In the genomic region with DNA sequence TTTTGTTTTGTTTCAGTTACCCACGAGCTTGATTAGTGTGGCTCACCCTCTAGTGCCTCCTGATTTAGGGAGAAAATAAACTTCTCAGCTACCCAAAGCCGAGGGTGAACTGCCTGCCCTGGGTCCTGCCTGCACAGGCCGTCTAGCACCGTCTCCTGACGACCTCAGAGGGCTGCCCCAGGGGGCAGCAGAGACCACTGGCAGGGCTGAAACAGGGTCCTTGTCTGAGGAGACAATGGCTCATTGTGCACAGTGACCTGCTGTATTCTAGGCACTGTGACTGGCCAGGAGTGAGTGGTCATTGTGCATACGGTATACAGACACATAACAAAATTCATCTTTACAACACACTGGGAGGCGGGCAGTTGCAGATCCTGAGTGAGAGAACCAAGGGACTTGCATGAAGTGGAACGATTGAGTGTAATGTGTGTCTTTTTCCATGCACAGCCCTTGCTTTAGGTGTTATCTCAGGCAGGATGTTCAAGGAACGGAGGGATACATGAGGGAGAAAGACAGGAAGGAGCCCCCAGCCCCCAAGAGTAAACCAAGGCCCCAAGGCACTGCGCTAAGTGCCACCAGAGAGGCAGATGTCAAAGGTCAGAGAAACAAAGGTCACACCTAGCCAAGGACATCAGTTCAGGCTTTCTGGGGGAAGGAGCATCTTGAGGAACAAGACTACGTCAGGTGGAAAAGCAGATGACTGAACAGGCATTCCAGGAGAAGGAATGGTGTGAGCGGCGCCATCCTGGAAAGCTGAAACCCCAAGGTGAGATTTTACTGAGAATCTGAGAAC, we compare ENCODE assay signal across 11 cellular contexts.
A peak's percentile ranks its signal among the peaks of the same experiment; 100 is the strongest.
DNase-seq lines count a peak whose midpoint lies in the region; ATAC-seq and TF ChIP-seq lines count a peak whose summit lies in the region.
"Had no signal": no experiment of that assay in that cellular context is flagged by ENCODE, and none has a peak within 500 bp of the region (broad histone marks: within the 10 kb centered on the region; RNA-seq: fewer than 3 reads in every experiment).

No MANE protein-coding gene starts in this region.

- no peaks in the 10 kb centered on the region for H4K20me1 ChIP-seq in OCI-LY1 (ENCODE audit: insufficient read depth, low read length)

- peaks cover 0 to 2% of the 10 kb centered on the region in 2 donors for H3K27me3 Mint-ChIP-seq in CD4-positive, alpha-beta memory T cell

- peaks cover 5% of the 10 kb centered on the region for H3K79me1 ChIP-seq in trophoblast cell (ENCODE audit: low read length)

- H3K27ac Mint-ChIP-seq in CD4-positive, alpha-beta memory T cell = peak overlapping the region in 3 of 7 donors; percentile 25 to 86 (median 68)
- H3K27ac Mint-ChIP-seq: T-helper 1 cell treated with Interleukin-12 subunit alpha and Interleukin-12 subunit beta and Interleukin-4 antibody, amounts not matched to agents 30 μg/mL and 1 μg/mL, for 36 hours had no signal

- no peak overlapping the region for H3K9ac ChIP-seq in OCI-LY1 (ENCODE audit: low read length)
- H3K9ac ChIP-seq in trophoblast cell (ENCODE audit: low read length) = no peak overlapping the region

- no peak overlapping the region for H3K4ac ChIP-seq in trophoblast cell (ENCODE audit: low read depth, low read length)

- no peak overlapping the region for H2BK120ac ChIP-seq in trophoblast cell (ENCODE audit: insufficient read depth, low read length, poor library complexity)

- no peak overlapping the region for H2BK5ac ChIP-seq in trophoblast cell (ENCODE audit: low read depth, low read length, poor library complexity)

- no peak overlapping the region for H3K23ac ChIP-seq in trophoblast cell (ENCODE audit: low read length)

- H2BK12ac ChIP-seq in trophoblast cell (ENCODE audit: low read length) = no peak overlapping the region

- peaks cover 33% of the 10 kb centered on the region for H3K4me1 ChIP-seq in OCI-LY1 (ENCODE audit: insufficient read depth, low read length, severe bottlenecking)
- peaks cover 13 to 19% of the 10 kb centered on the region in 2 experiments for H3K4me1 ChIP-seq in trophoblast cell (ENCODE audit: control insufficient read depth in 1 of 2, insufficient read depth in 2 of 2, low read length in 2 of 2)
- peaks cover 28% of the 10 kb centered on the region for H3K4me1 ChIP-seq in CD4-positive, alpha-beta memory T cell (ENCODE audit: insufficient read depth, low read length)

- WGBS in trophoblast cell (ENCODE audit: extremely low coverage, insufficient coverage, insufficient read length) = no CpG with 5 or more reads among the region's 13 CpGs

- no peaks in the 10 kb centered on the region for H3K36me3 ChIP-seq in OCI-LY1 (ENCODE audit: insufficient read depth, low read length)
- H3K36me3 ChIP-seq in trophoblast cell (ENCODE audit: control insufficient read depth in 1 of 2, insufficient read depth in 2 of 2, low read length in 2 of 2) = no peaks in the 10 kb centered on the region
- no peaks in the 10 kb centered on the region for H3K36me3 ChIP-seq in CD4-positive, alpha-beta memory T cell (ENCODE audit: insufficient read depth, low read length)

- H3K27me3 ChIP-seq in OCI-LY1 (ENCODE audit: insufficient read depth, low read length) (no peaks in the 10 kb centered on the region), trophoblast cell (ENCODE audit: insufficient read depth, low read length) (no peaks in the 10 kb centered on the region)
- H3K27me3 ChIP-seq in CD4-positive, alpha-beta memory T cell (ENCODE audit: insufficient read depth, low read length) = no peaks in the 10 kb centered on the region

- no peaks in the 10 kb centered on the region for H3F3A ChIP-seq in OCI-LY1 (ENCODE audit: insufficient read depth, low read length)

- CTCF ChIA-PET in CD4-positive, alpha-beta memory T cell (lab: Charles Lee; ENCODE audit: partially characterized antibody) = interaction anchor here (1.2 to 1.3 kb wide), 2 partner anchors 10 to 119 kb away, joined by 3 read pairs; no protein-coding TSS in a partner anchor

- H3K9me2 ChIP-seq in OCI-LY1 (ENCODE audit: low read depth, low read length) = no peaks in the 10 kb centered on the region

- peaks cover 0 to 5% of the 10 kb centered on the region in 2 donors for H3K36me3 Mint-ChIP-seq in CD4-positive, alpha-beta memory T cell

- no peak overlapping the region for H4K12ac ChIP-seq in trophoblast cell (ENCODE audit: low read depth, low read length)

- H3K4me3 Mint-ChIP-seq in CD4-positive, alpha-beta memory T cell = no peak overlapping the region
- H3K4me3 Mint-ChIP-seq: HFFc6; T-helper 1 cell treated with Interleukin-12 subunit alpha and Interleukin-12 subunit beta and Interleukin-4 antibody, amounts not matched to agents 30 μg/mL and 1 μg/mL, for 36 hours had no signal

- H3K18ac ChIP-seq in trophoblast cell (ENCODE audit: low read length) = no peak overlapping the region

- H3K9me3 Mint-ChIP-seq in CD4-positive, alpha-beta memory T cell = no peaks in the 10 kb centered on the region
- H3K9me3 Mint-ChIP-seq: HFFc6; T-helper 1 cell treated with Interleukin-12 subunit alpha and Interleukin-12 subunit beta and Interleukin-4 antibody, amounts not matched to agents 30 μg/mL and 1 μg/mL, for 36 hours had no signal

- DNase-seq in COLO829 (ENCODE audit: low spot score) = peak; percentile 86
- DNase-seq in fibroblast of villous mesenchyme (ENCODE audit: low read depth) = no peak
- DNase-seq in trophoblast cell = no peak
- DNase-seq in NCI-H1417 treated with DMSO at 0.1 percent for 48 hours (lab: John Stamatoyannopoulos, UW) = no peak
- DNase-seq in CD4-positive, alpha-beta memory T cell = no peak
- DNase-seq: activated T-cell treated with anti-CD3 and anti-CD28 coated beads, Interleukin-2, amount 50 U/mL, for 48 hours; HFFc6 had no signal

- H4K8ac ChIP-seq in trophoblast cell (ENCODE audit: low read depth, low read length) = no peak overlapping the region

- POLR2A ChIA-PET in CD4-positive, alpha-beta memory T cell (lab: Charles Lee; ENCODE audit: partially characterized antibody) = interaction anchor here (1.6 kb wide), 1 partner anchor 9 kb away, joined by 5 read pairs; no protein-coding TSS in a partner anchor

- H2AK5ac ChIP-seq in trophoblast cell (ENCODE audit: low read length) = no peak overlapping the region

- no peaks in the 10 kb centered on the region for H3K79me2 ChIP-seq in OCI-LY1 (ENCODE audit: insufficient read depth, low read length)
- H3K79me2 ChIP-seq in trophoblast cell (ENCODE audit: control insufficient read depth, insufficient read depth, low read length, poor library complexity) = no peaks in the 10 kb centered on the region

- no peak overlapping the region for H3K14ac ChIP-seq in trophoblast cell (ENCODE audit: low read length)

- peaks cover 17 to 42% (median 28%) of the 10 kb centered on the region in 4 donors for H3K4me1 Mint-ChIP-seq in CD4-positive, alpha-beta memory T cell

- TF ChIP-seq CTCF in OCI-LY1 (IDR thresholded peaks at IDR 0.05; ENCODE audit: low read length) (peak; percentile 44; the same call in 1 of the 2 replicates), fibroblast of villous mesenchyme (IDR thresholded peaks at IDR 0.05; ENCODE audit: insufficient read depth, low read depth, low read length) (peak; percentile 18)

- H3K4me3 ChIP-seq in OCI-LY1 (ENCODE audit: low read depth, low read length, poor library complexity, severe bottlenecking) = no peak overlapping the region
- no peak overlapping the region for H3K4me3 ChIP-seq in fibroblast of villous mesenchyme (ENCODE audit: low read depth, low read length)
- H3K4me3 ChIP-seq in trophoblast cell (ENCODE audit: low read depth, low read length) = no peak overlapping the region
- H3K4me3 ChIP-seq in CD4-positive, alpha-beta memory T cell (ENCODE audit: low read length in 2 of 2) = no peak overlapping the region

- H2AFZ ChIP-seq in OCI-LY1 (ENCODE audit: low read length) = no peak overlapping the region
- no peak overlapping the region for H2AFZ ChIP-seq in trophoblast cell (ENCODE audit: insufficient read depth, low read length, poor library complexity)

- H3K4me2 ChIP-seq in OCI-LY1 (ENCODE audit: low read length) (no peak overlapping the region), trophoblast cell (ENCODE audit: low read length) (no peak overlapping the region)

- H3K27ac ChIP-seq in OCI-LY1 (ENCODE audit: low read depth, low read length, poor library complexity, severe bottlenecking) = no peak overlapping the region
- H3K27ac ChIP-seq in trophoblast cell (ENCODE audit: low read depth, low read length) = no peak overlapping the region
- H3K27ac ChIP-seq in CD4-positive, alpha-beta memory T cell (ENCODE audit: low read depth, low read length) = no peak overlapping the region

- intact Hi-C loops in CD4-positive, alpha-beta memory T cell (cut with micrococcal nuclease) = no loop called here

- H4K91ac ChIP-seq in trophoblast cell (ENCODE audit: low read depth, low read length) = peak overlapping the region; percentile 27

- no peak for ATAC-seq in HG02981 (IDR thresholded peaks at IDR 0.05; ENCODE audit: unreplicated experiment)
- no peak for ATAC-seq in HG02759 (IDR thresholded peaks at IDR 0.05; ENCODE audit: unreplicated experiment)

- H3K9me3 ChIP-seq in OCI-LY1 (ENCODE audit: low read length) = no peaks in the 10 kb centered on the region
- H3K9me3 ChIP-seq in trophoblast cell (ENCODE audit: insufficient read depth, low read depth, low read length) = peaks cover 2% of the 10 kb centered on the region
- no peaks in the 10 kb centered on the region for H3K9me3 ChIP-seq in CD4-positive, alpha-beta memory T cell (ENCODE audit: control insufficient read depth in 1 of 2, low read length in 2 of 2)
